Comparison of ENCODE assay signal across 8 cellular contexts in the genomic region with DNA sequence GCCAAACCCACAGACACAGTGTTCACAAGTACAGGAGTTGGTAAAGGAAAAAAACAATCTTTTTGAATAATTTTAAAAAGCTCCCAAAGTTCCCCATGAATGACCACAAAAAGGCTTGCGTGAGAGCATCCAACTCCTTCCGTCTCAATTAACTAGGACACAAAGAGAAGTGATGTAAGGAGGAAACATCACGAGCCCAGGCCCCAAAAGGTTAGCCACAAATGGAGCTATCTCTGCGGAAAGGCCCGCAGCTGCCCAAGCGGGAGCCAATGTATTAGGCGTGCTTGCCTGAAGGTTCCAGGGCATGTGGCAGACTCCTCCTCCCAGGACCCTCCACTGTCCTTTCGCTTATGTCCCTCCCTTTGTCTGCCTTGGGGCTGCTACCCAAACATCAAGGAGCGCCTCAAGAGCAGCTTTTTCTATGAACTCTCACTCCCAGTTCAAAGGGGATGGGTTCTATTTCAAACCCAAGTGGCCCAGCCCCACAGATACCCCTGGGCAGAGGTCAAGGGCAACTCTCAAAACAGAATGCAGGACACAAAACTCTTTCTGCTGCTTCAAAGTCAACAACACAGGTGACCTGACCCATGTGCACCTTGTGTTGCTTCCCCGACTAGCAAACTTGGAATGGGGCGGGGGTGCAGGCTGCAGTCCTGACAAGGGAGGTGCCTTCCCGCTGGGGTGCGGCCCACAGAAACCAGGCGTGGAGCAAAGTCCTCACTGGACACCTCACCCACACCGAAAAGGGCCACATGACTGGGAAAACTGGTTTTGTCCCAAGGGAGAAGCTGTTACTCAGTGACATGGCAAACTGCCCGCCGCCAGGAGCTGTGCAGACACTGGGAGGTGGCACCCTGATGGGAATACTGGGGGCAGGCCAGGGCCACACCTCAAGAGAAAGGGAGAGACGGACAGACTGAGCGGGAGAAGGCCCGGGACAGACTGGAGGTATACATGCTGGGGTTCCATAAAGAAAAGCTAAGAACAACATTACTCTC. TPM values are rescaled to one million over a fixed set of nuclear protein-coding genes. Genes with fewer than 3 reads are reported as not detected.
DNase-seq lines count a peak whose midpoint lies in the region; ATAC-seq and TF ChIP-seq lines count a peak whose summit lies in the region.

No MANE protein-coding gene starts in this region.

- peak overlapping the region; percentile 68 for H3K27ac Mint-ChIP-seq in chondrocyte (ENCODE audit: unreplicated experiment)

- H3K4me3 Mint-ChIP-seq in chondrocyte (ENCODE audit: unreplicated experiment), result no peak overlapping the region

- ATAC-seq in HG02571 (IDR thresholded peaks at IDR 0.05; ENCODE audit: unreplicated experiment), result no peak

- TF ChIP-seq CTCF in BE2C (IDR thresholded peaks at IDR 0.05; ENCODE audit: low read depth, low read length) (no peak), chondrocyte (IDR thresholded peaks at IDR 0.05) (no peak)

- peaks cover 11% of the 10 kb centered on the region for H3K36me3 Mint-ChIP-seq in chondrocyte (ENCODE audit: low read depth)

- H3K27me3 Mint-ChIP-seq in chondrocyte (ENCODE audit: low read depth), result no peaks in the 10 kb centered on the region

- peaks cover 57% of the 10 kb centered on the region for H3K36me3 ChIP-seq in BE2C

- H3K4me1 Mint-ChIP-seq in chondrocyte (ENCODE audit: low read depth), result peaks cover 42% of the 10 kb centered on the region

- DNase-seq in BE2C, result peak; percentile 69
- peak; percentile 74 to 93 for DNase-seq in NCI-H526 (lab: John Stamatoyannopoulos, UW)
- DNase-seq in chondrocyte (ENCODE audit: low spot score), result peak; percentile 54
- peak; percentile 36 for DNase-seq in myocyte (ENCODE audit: low read depth)
- no peak for DNase-seq in NCI-H226
- no peak for DNase-seq in NCI-H446 (lab: John Stamatoyannopoulos, UW)
- DNase-seq in NCI-H2081 treated with DMSO at 0.1 percent for 48 hours (lab: John Stamatoyannopoulos, UW), result no peak

- no peaks in the 10 kb centered on the region for H3K27me3 ChIP-seq in BE2C

- H3K4me1 ChIP-seq in BE2C, result peaks cover 13% of the 10 kb centered on the region

- H3K9me3 ChIP-seq in BE2C, result no peaks in the 10 kb centered on the region

- no peak overlapping the region for H3K4me3 ChIP-seq in BE2C (ENCODE audit: low read depth, low read length)

- no peaks in the 10 kb centered on the region for H3K9me3 Mint-ChIP-seq in chondrocyte (ENCODE audit: low read depth)

RNA-seq across cellular contexts. Expression of a gene that starts 17.6 kb away (rescaled TPM):
- 17.5 TPM for polyA plus RNA-seq in BE2C (2012; ENCODE audit: insufficient read depth, insufficient read length, low read depth)
- 43.5 to 54.2 TPM (median 46.2 TPM) in 3 replicates for total RNA-seq in chondrocyte
- 10.1 and 11.3 TPM in 2 replicates for total RNA-seq in myocyte
- 19.4 TPM for polyA plus RNA-seq in myocyte (2012)

RNA-seq across cellular contexts. Expression of a gene that starts 34.6 kb away (rescaled TPM):
- 148 TPM for polyA plus RNA-seq in BE2C (2012; ENCODE audit: insufficient read depth, insufficient read length, low read depth)
- total RNA-seq in chondrocyte (91.2 to 107 TPM (median 95.7 TPM) in 3 replicates), myocyte (144 and 177 TPM in 2 replicates)
- 104 TPM for polyA plus RNA-seq in myocyte (2012)

RNA-seq across cellular contexts. Expression of a gene that starts 47.6 kb away (rescaled TPM):
- 137 TPM for polyA plus RNA-seq in BE2C (2012; ENCODE audit: insufficient read depth, insufficient read length, low read depth)
- total RNA-seq in chondrocyte (35.8 to 37.6 TPM (median 37.3 TPM) in 3 replicates), myocyte (16.0 and 35.3 TPM in 2 replicates)
- 74.7 TPM for polyA plus RNA-seq in myocyte (2012)

Comparison
In these comparisons a context has a peak if more than half of its experiments do, and no peak if none do; other contexts are left out.
1. DNase-seq: peak in BE2C (single experiment), NCI-H526 (2 of 2), chondrocyte (single experiment) and myocyte (single experiment); none in NCI-H226 (single experiment), NCI-H446 (0 of 2) and NCI-H2081 treated with DMSO at 0.1 percent for 48 hours (single experiment).